10 cellular contexts compared by ENCODE assay signal in genomic region chr12:15732341-15733061, GRCh38. TPM values are rescaled to one million over a fixed set of nuclear protein-coding genes. Genes with fewer than 3 reads are reported as not detected.
DNase-seq lines count a peak whose midpoint lies in the region; ATAC-seq and TF ChIP-seq lines count a peak whose summit lies in the region.
"Had no signal": no experiment of that assay in that cellular context is flagged by ENCODE, and none has a peak within 500 bp of the region (broad histone marks: within the 10 kb centered on the region; RNA-seq: fewer than 3 reads in every experiment).

No MANE protein-coding gene starts in this region.

- no peaks in the 10 kb centered on the region for H3K9me3 ChIP-seq in H9 (ENCODE audit: control insufficient read depth, low read depth, low read length)
- H3K9me3 ChIP-seq: tibial artery had no signal

- H3K36me3 ChIP-seq in brain microvascular endothelial cell (replicated peaks): no peaks in the 10 kb centered on the region
- H3K36me3 ChIP-seq: tibial artery had no signal

- no peaks in the 10 kb centered on the region for H3K79me1 ChIP-seq in H9 (ENCODE audit: insufficient read depth, low read depth, low read length, poor library complexity, severe bottlenecking)

- no peak overlapping the region for H3K14ac ChIP-seq in H9 (ENCODE audit: insufficient read depth, low read length)

- no peak overlapping the region for H2BK120ac ChIP-seq in H9 (ENCODE audit: low read depth, low read length, poor library complexity, severe bottlenecking)

- H3K27me3 ChIP-seq in brain microvascular endothelial cell (replicated peaks): no peaks in the 10 kb centered on the region
- H3K27me3 ChIP-seq in H9 (ENCODE audit: insufficient read depth, low read length): no peaks in the 10 kb centered on the region
- H3K27me3 ChIP-seq: tibial artery had no signal

- no peaks in the 10 kb centered on the region for H3K4me1 ChIP-seq in H9 (ENCODE audit: insufficient read depth, low read length)

- no peak overlapping the region for H3K27ac Mint-ChIP-seq in H9

- no peak overlapping the region for H3K4me3 Mint-ChIP-seq in H9

- H3K18ac ChIP-seq in H9 (ENCODE audit: insufficient read length, low read depth, low read length): no peak overlapping the region

- H2BK5ac ChIP-seq in H9 (ENCODE audit: insufficient read length, low read length): no peak overlapping the region

- H3K4me2 ChIP-seq in H9 (ENCODE audit: insufficient read depth, insufficient read length, low read length): no peak overlapping the region

- no peak overlapping the region for H3K4ac ChIP-seq in H9 (ENCODE audit: low read depth, low read length)

- peak; percentile 85 for ATAC-seq in GM19023 (IDR thresholded peaks at IDR 0.05; ENCODE audit: unreplicated experiment)
- peak; percentile 59 for ATAC-seq in HG02970 (IDR thresholded peaks at IDR 0.05; ENCODE audit: low FRiP score, unreplicated experiment)

- no peak overlapping the region for H4K91ac ChIP-seq in H9 (ENCODE audit: insufficient read length, low read depth, low read length)

- H2AFZ ChIP-seq in H9 (ENCODE audit: low read length): no peak overlapping the region

- H2BK12ac ChIP-seq in H9 (ENCODE audit: insufficient read length, low read depth, low read length): no peak overlapping the region

- no peak overlapping the region for H2AK5ac ChIP-seq in H9 (ENCODE audit: insufficient read length, low read length)

- no CpG with 5 or more reads among the region's 6 CpGs for WGBS in H9 (ENCODE audit: extremely low coverage, insufficient read length, low lambda C conversion rate)

- DNase-seq in brain microvascular endothelial cell: no peak
- DNase-seq in renal cortical epithelial cell (ENCODE audit: low read depth): peak; percentile 99
- no peak for DNase-seq in iPS-NIHi7 (ENCODE audit: extremely low spot score)
- no peak for DNase-seq in NCI-H226
- DNase-seq in H9: no peak
- no peak for DNase-seq in hippocampal formation (lab: John Stamatoyannopoulos, UW)
- DNase-seq: NCI-H1105 treated with DMSO at 0.1 percent for 48 hours, tibial artery had no signal

- H3K23me2 ChIP-seq in H9 (ENCODE audit: insufficient read length, low read depth, low read length, poor library complexity, severe bottlenecking): no peaks in the 10 kb centered on the region

- no peak overlapping the region for H3T11ph ChIP-seq in H9 (ENCODE audit: low read length)

- H4K5ac ChIP-seq in H9 (ENCODE audit: insufficient read length, low read depth, low read length): no peak overlapping the region

- peak overlapping the region; percentile 4 for H3K27ac ChIP-seq in brain microvascular endothelial cell
- no peak overlapping the region for H3K27ac ChIP-seq in H9 (ENCODE audit: insufficient read length, low read depth, low read length)
- H3K27ac ChIP-seq: tibial artery had no signal

- no peaks in the 10 kb centered on the region; the same call in 1 of the 2 replicates for H3K27me3 Mint-ChIP-seq in H9 (ENCODE audit: low read depth)

- in situ Hi-C loops in brain microvascular endothelial cell (cut with HindIII; ENCODE audit: low pct_ligation_motif_present, low sequenced_read_pairs): no loop called here

- no peak overlapping the region for H2BK20ac ChIP-seq in H9 (ENCODE audit: low read depth, low read length, poor library complexity, severe bottlenecking)

- no peaks in the 10 kb centered on the region for H3K79me2 ChIP-seq in H9 (ENCODE audit: insufficient read depth, low read length)

- no peaks in the 10 kb centered on the region for H3K9me3 Mint-ChIP-seq in H9

- no peak overlapping the region for H2BK15ac ChIP-seq in H9 (ENCODE audit: low read depth, low read length)

- no peak overlapping the region for H3K4me3 ChIP-seq in brain microvascular endothelial cell (ENCODE audit: low read depth, low read length)
- H3K4me3 ChIP-seq: tibial artery had no signal

- H3K56ac ChIP-seq in H9 (ENCODE audit: insufficient read length, low read depth, low read length): no peak overlapping the region

- no peaks in the 10 kb centered on the region for H4K20me1 ChIP-seq in H9 (ENCODE audit: control insufficient read depth, insufficient read depth, insufficient read length)

- H3K9ac ChIP-seq in H9 (ENCODE audit: extremely low read depth, insufficient read length, low read length): no peak overlapping the region

- no peaks in the 10 kb centered on the region for H3K4me1 Mint-ChIP-seq in H9

- no peaks in the 10 kb centered on the region for H3K36me3 Mint-ChIP-seq in H9 (ENCODE audit: insufficient read depth in 1 of 3, low read depth in 3 of 3)

- H4K8ac ChIP-seq in H9 (replicated peaks; ENCODE audit: insufficient read length, low read depth, low read length): no peak overlapping the region

- H3K23ac ChIP-seq in H9 (ENCODE audit: insufficient read length, low read depth, low read length): no peak overlapping the region

- TF ChIP-seq CTCF in brain microvascular endothelial cell (IDR thresholded peaks at IDR 0.05; ENCODE audit: low read depth, low read length, missing control alignments): no peak
- no peak for TF ChIP-seq CTCF in H9 (conservative IDR thresholded peaks at IDR 0.05)

RNA-seq across cellular contexts. Expression of gene EPS8, which starts 56.7 kb away (rescaled TPM):
- total RNA-seq in renal cortical epithelial cell: 51.1 and 195 TPM in 2 replicates
- 1.9 and 2.2 TPM in 2 replicates for total RNA-seq in H9 (2021)

Comparison
In these comparisons a context has a peak if more than half of its experiments do, and no peak if none do; other contexts are left out.
1. RNA of gene EPS8, which starts 56.7 kb away (total RNA-seq): 51.1 to 195 TPM in renal cortical epithelial cell; 1.9 to 2.2 TPM in H9; every median in the first group is over 10 times any median in the second.